Comparison of ENCODE assay signal across 3 cellular contexts in genomic region chr12:66335746-66336145, GRCh38.
"Had no signal": no experiment of that assay in that cellular context is flagged by ENCODE, and none has a peak within 500 bp of the region (broad histone marks: within the 10 kb centered on the region; RNA-seq: fewer than 3 reads in every experiment).

No MANE protein-coding gene starts in this region.

- DNase-seq: GDM1, GF-D8 had no signal

- ATAC-seq: GM12878 had no signal
